ENCODE assay signal across 1 cellular context in genomic region chr4:6640292-6641163, GRCh38.
TF ChIP-seq lines count a peak whose summit lies in the region.

MRFAP1 (plus strand) TSS chr4:6640685; CDS start chr4:6640863, 178 bp downstream.

TF ChIP-seq in GM12878, 131 proteins besides CTCF, POLR2A, EP300 and RAD21 (continued from another document):
- TF ChIP-seq IRF3 (IDR thresholded peaks at IDR 0.05) = no peak
- TF ChIP-seq ZNF384 (IDR thresholded peaks at IDR 0.05; ENCODE audit: borderline replicate concordance, low read depth, low read length) = no peak
- TF ChIP-seq RUNX3 (IDR thresholded peaks at IDR 0.05; ENCODE audit: low read length) = peak; percentile 54; the same call in 1 of the 2 replicates
